ENCODE assay signal across 8 cellular contexts in genomic region chr12:24948452-24948815, GRCh38. TPM values are rescaled to one million over a fixed set of nuclear protein-coding genes. Genes with fewer than 3 reads are reported as not detected.
DNase-seq lines count a peak whose midpoint lies in the region; ATAC-seq and TF ChIP-seq lines count a peak whose summit lies in the region.

No MANE protein-coding gene starts in this region.

- H3K27me3 Mint-ChIP-seq in effector memory CD8-positive, alpha-beta T cell, result peaks cover 57 to 70% of the 10 kb centered on the region in 2 donors
- H3K27me3 Mint-ChIP-seq in mesothelial cell of epicardium (ENCODE audit: low read depth), result no peaks in the 10 kb centered on the region

- peak; percentile 88 for DNase-seq in GM12865 (ENCODE audit: low read depth)
- DNase-seq in SJCRH30, result peak; percentile 69 to 75
- peak in 2 of 3 experiments; percentile 1 to 14 for DNase-seq in effector memory CD8-positive, alpha-beta T cell
- DNase-seq in mesothelial cell of epicardium (ENCODE audit: low spot score in 2 of 2, unreplicated experiment in 2 of 2), result no peak
- DNase-seq in MV-4-11 (lab: John Stamatoyannopoulos, UW), result no peak
- no peak for DNase-seq in retina

- H3K27me3 ChIP-seq in SJCRH30 (no peaks in the 10 kb centered on the region), thymus (ENCODE audit: control insufficient read depth, insufficient read depth) (no peaks in the 10 kb centered on the region)

- H3K4me3 ChIP-seq in GM12865 (ENCODE audit: low read depth, low read length) (peak overlapping the region; percentile 60), SJCRH30 (peak overlapping the region; percentile 87), thymus (ENCODE audit: low read length) (peak overlapping the region; percentile 58)

- H3K36me3 ChIP-seq in SJCRH30, result peaks cover 18% of the 10 kb centered on the region
- H3K36me3 ChIP-seq in thymus (ENCODE audit: control insufficient read depth, insufficient read depth), result no peaks in the 10 kb centered on the region

- peaks cover 13 to 18% of the 10 kb centered on the region in 2 donors for H3K4me1 Mint-ChIP-seq in effector memory CD8-positive, alpha-beta T cell (ENCODE audit: low read depth in 2 of 2)
- peaks cover 74% of the 10 kb centered on the region for H3K4me1 Mint-ChIP-seq in mesothelial cell of epicardium

- peak overlapping the region; percentile 25 to 87 for H3K27ac Mint-ChIP-seq in effector memory CD8-positive, alpha-beta T cell
- peak overlapping the region; percentile 96 for H3K27ac Mint-ChIP-seq in mesothelial cell of epicardium

- peak overlapping the region; percentile 94 for H3K27ac ChIP-seq in SJCRH30
- H3K27ac ChIP-seq in thymus (ENCODE audit: low read depth), result no peak overlapping the region

- TF ChIP-seq CTCF in GM12865 (IDR thresholded peaks at IDR 0.05; ENCODE audit: insufficient read depth, low read depth, low read length, missing control alignments) (no peak), mesothelial cell of epicardium (IDR thresholded peaks at IDR 0.05; ENCODE audit: unreplicated experiment) (no peak)

- ATAC-seq in HG02763 (IDR thresholded peaks at IDR 0.05; ENCODE audit: unreplicated experiment), result peak; percentile 29
- ATAC-seq in effector memory CD8-positive, alpha-beta T cell (replicated peaks), result peak; percentile 41

- H3K9me3 ChIP-seq in SJCRH30 (replicated peaks) (no peaks in the 10 kb centered on the region), thymus (ENCODE audit: control insufficient read depth) (no peaks in the 10 kb centered on the region)

- no peaks in the 10 kb centered on the region for H3K9me3 Mint-ChIP-seq in effector memory CD8-positive, alpha-beta T cell
- H3K9me3 Mint-ChIP-seq in mesothelial cell of epicardium, result no peaks in the 10 kb centered on the region

- under 1% methylated on average over 18 of the region's 18 CpGs for WGBS in thymus

- peak overlapping the region; percentile 89 to 93 for H3K4me3 Mint-ChIP-seq in effector memory CD8-positive, alpha-beta T cell
- H3K4me3 Mint-ChIP-seq in mesothelial cell of epicardium, result peak overlapping the region; percentile 90

- peaks cover 34% of the 10 kb centered on the region for H3K4me1 ChIP-seq in SJCRH30
- peaks cover 5% of the 10 kb centered on the region for H3K4me1 ChIP-seq in thymus (ENCODE audit: control insufficient read depth, insufficient read depth, low read length)

- peaks cover 3% of the 10 kb centered on the region for H3K36me3 Mint-ChIP-seq in effector memory CD8-positive, alpha-beta T cell (ENCODE audit: insufficient read depth)
- peaks cover 9% of the 10 kb centered on the region for H3K36me3 Mint-ChIP-seq in mesothelial cell of epicardium

RNA-seq across cellular contexts. Expression of gene BCAT1, which starts 0.5 kb away (rescaled TPM):
- 231 and 239 TPM in 2 replicates for total RNA-seq in SJCRH30 (2014; rRNA removed; shearing (Covaris generic))
- total RNA-seq in mesothelial cell of epicardium, result 108 to 125 TPM (median 121 TPM) in 3 replicates
- 6.0 TPM for polyA plus RNA-seq in thymus

Comparison
In these comparisons a context has a peak if more than half of its experiments do, and no peak if none do; other contexts are left out.
1. DNase-seq: peak in GM12865 (single experiment), SJCRH30 (2 of 2) and effector memory CD8-positive, alpha-beta T cell (2 of 3); none in mesothelial cell of epicardium (0 of 2), MV-4-11 (single experiment) and retina (single experiment).
2. Peak in every context shown above with its lines, with median percentiles within 50 percentile points of each other: H3K4me3 ChIP-seq.